Comparison of ENCODE assay signal across 21 cellular contexts in genomic region chr4:7212921-7213320, GRCh38.
"Had no signal": no experiment of that assay in that cellular context is flagged by ENCODE, and none has a peak within 500 bp of the region (broad histone marks: within the 10 kb centered on the region; RNA-seq: fewer than 3 reads in every experiment).

No MANE protein-coding gene starts in this region.

- H3K4me1 ChIP-seq: prostate gland had no signal

- H3K4me2 ChIP-seq: neural progenitor cell, smooth muscle cell had no signal

- DNase-seq: effector memory CD8-positive, alpha-beta T cell; mammary epithelial cell; nucleus accumbens; stimulated activated CD4-positive, alpha-beta T cell treated with anti-CD3 and anti-CD28 coated beads, Interleukin-12 subunit alpha, Interleukin-12 subunit beta, amount 100 ng/mL, for 4 hours; stimulated activated CD4-positive, alpha-beta T cell treated with anti-CD3 and anti-CD28 coated beads, Interleukin-1b, Interleukin-23, amount 100 ng/mL, for 48 hours; stimulated activated CD4-positive, alpha-beta T cell treated with anti-CD3 and anti-CD28 coated beads, Interleukin-4, amount 100 ng/mL, for 1 hour; stimulated activated CD8-positive, alpha-beta memory T cell treated with anti-CD3 and anti-CD28 coated beads, Interleukin-4, amount 100 ng/mL, for 48 hours; stimulated activated naive CD4-positive, alpha-beta T cell; stimulated activated naive CD8-positive, alpha-beta T cell treated with anti-CD3 and anti-CD28 coated beads, Interleukin-15, amount 100 ng/mL, for 72 hours; thyroid gland had no signal

- H3K9me3 ChIP-seq: left lung, prostate gland, thyroid gland had no signal

- FAIRE-seq: endometrium, frontal cortex, keratinocyte had no signal

- H3K27ac ChIP-seq: coronary artery, left lung, neural progenitor cell, prostate gland, right atrium auricular region had no signal

- H3K27me3 ChIP-seq: neural progenitor cell, right atrium auricular region, thyroid gland had no signal

- H3K36me3 ChIP-seq: left lung, neural progenitor cell, prostate gland, right atrium auricular region, thyroid gland had no signal

- ATAC-seq: effector memory CD8-positive, alpha-beta T cell; left lung; natural killer cell treated with Interleukin-12 subunit alpha and Interleukin-12 subunit beta and Interleukin-15 and Interleukin-18, amount 100 ng/mL, for 72 hours; sciatic nerve; stimulated activated naive CD8-positive, alpha-beta T cell treated with anti-CD3 and anti-CD28 coated beads, Interleukin-15, amount 100 ng/mL, for 72 hours had no signal

- H3K4me3 ChIP-seq: coronary artery, left lung, neural progenitor cell, prostate gland, right atrium auricular region, smooth muscle cell, thyroid gland had no signal

- H3K9ac ChIP-seq: neural progenitor cell had no signal

- H2AFZ ChIP-seq: neural progenitor cell had no signal
